26 cellular contexts compared by ENCODE assay signal in the genomic region with DNA sequence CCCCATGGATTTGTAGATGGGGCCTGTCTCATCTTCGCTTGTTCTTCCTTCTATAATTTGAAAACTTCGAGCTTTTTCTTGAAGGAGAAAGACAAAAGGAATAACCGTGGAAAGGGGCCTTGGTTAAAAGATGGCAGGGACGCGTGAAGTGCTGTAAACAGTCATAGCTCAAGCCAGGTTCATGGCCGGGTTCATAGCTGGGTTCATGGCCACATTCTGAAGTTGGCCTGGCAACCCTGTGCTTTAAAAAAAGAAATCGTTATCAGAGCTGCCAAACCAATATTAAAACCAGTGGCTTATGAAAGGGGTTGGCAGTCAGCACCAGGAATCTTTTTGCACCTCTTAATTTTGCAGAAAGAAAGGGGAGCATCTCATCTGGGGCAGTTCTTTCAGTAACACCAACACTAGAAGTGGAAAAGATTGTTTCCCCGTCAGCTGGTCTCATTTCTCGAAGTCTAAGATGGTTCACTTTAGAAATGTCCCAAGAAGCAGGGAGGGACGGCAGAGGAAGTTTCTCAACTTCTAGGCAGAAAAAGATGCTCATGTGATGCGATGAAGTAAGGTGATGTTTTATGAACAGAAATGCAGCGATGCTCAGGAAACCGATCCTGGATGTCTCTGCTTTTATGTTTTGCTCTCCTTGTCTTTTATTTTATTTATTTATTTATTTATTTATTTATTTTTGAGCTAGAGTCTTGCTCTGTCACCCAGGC.
"Had no signal": no experiment of that assay in that cellular context is flagged by ENCODE, and none has a peak within 500 bp of the region (broad histone marks: within the 10 kb centered on the region; RNA-seq: fewer than 3 reads in every experiment).

No MANE protein-coding gene starts in this region.

- H2AFZ ChIP-seq: neural progenitor cell, parathyroid adenoma had no signal

- H3K4me1 Mint-ChIP-seq: endodermal cell; naive thymus-derived CD4-positive, alpha-beta T cell; neural progenitor cell; stimulated activated memory B cell treated with anti-CD40 and anti-IgM and Interleukin-4, amounts not matched to agents 10 μg/mL and 1 μg/mL and 100 μg/mL, for 72 hours had no signal

- H3K4me3 Mint-ChIP-seq: dendritic cell treated with granulocyte-macrophage colony-stimulating factor and Interleukin-4, amounts not matched to agents 40 ng/mL and 50 ng/mL, for 4 days; endodermal cell; naive thymus-derived CD4-positive, alpha-beta T cell; nephron; neural progenitor cell; stimulated activated memory B cell treated with anti-CD40 and anti-IgM and Interleukin-4, amounts not matched to agents 10 μg/mL and 1 μg/mL and 100 μg/mL, for 72 hours had no signal

- H3K27me3 Mint-ChIP-seq: naive thymus-derived CD4-positive, alpha-beta T cell; stimulated activated memory B cell treated with anti-CD40 and anti-IgM and Interleukin-4, amounts not matched to agents 10 μg/mL and 1 μg/mL and 100 μg/mL, for 72 hours had no signal

- H3K4me1 ChIP-seq: colonic mucosa, neural progenitor cell, parathyroid adenoma, sigmoid colon, testis, tibial artery, upper lobe of left lung had no signal

- H3K27ac Mint-ChIP-seq: dendritic cell treated with granulocyte-macrophage colony-stimulating factor and Interleukin-4, amounts not matched to agents 40 ng/mL and 50 ng/mL, for 4 days; endodermal cell; naive thymus-derived CD4-positive, alpha-beta T cell; nephron; neural progenitor cell; progenitor cell of endocrine pancreas; stimulated activated memory B cell treated with anti-CD40 and anti-IgM and Interleukin-4, amounts not matched to agents 10 μg/mL and 1 μg/mL and 100 μg/mL, for 72 hours had no signal

- H3K27ac ChIP-seq: colonic mucosa, epithelial cell of prostate, neural progenitor cell, parathyroid adenoma, sigmoid colon, testis, tibial artery, upper lobe of left lung had no signal

- H3K4me3 ChIP-seq: colonic mucosa, neural progenitor cell, sigmoid colon, testis, tibial artery, upper lobe of left lung had no signal

- H3K79me2 ChIP-seq: parathyroid adenoma had no signal

- H3K9me3 ChIP-seq: colonic mucosa, sigmoid colon, testis, tibial artery, upper lobe of left lung had no signal

- H3K36me3 ChIP-seq: colonic mucosa, neural progenitor cell, sigmoid colon, tibial artery, upper lobe of left lung had no signal

- H3K4me2 ChIP-seq: neural progenitor cell had no signal

- H3K36me3 Mint-ChIP-seq: naive thymus-derived CD4-positive, alpha-beta T cell; neural progenitor cell; stimulated activated memory B cell treated with anti-CD40 and anti-IgM and Interleukin-4, amounts not matched to agents 10 μg/mL and 1 μg/mL and 100 μg/mL, for 72 hours had no signal

- DNase-seq: colonic mucosa; effector CD8-positive, alpha-beta T cell; endodermal cell; foreskin melanocyte; hypothalamus; mesenchymal stem cell; midbrain; naive thymus-derived CD4-positive, alpha-beta T cell; sigmoid colon; stimulated activated CD4-positive, alpha-beta T cell treated with anti-CD3 and anti-CD28 coated beads, Interleukin-2, amount 100 ng/mL, for 24 hours; stimulated activated CD4-positive, alpha-beta T cell treated with anti-CD3 and anti-CD28 coated beads, Interleukin-4, amount 100 ng/mL, for 24 hours; stimulated activated naive CD8-positive, alpha-beta T cell treated with anti-CD3 and anti-CD28 coated beads, Interleukin-15, Interleukin-2, amounts not matched to agents 100 U/mL and 50 U/mL, for 24 hours; substantia nigra; testis; tibial artery had no signal

- H3K27me3 ChIP-seq: colonic mucosa, neural progenitor cell, sigmoid colon, testis, tibial artery, upper lobe of left lung had no signal

- FAIRE-seq: keratinocyte, urothelium cell line had no signal

- ATAC-seq: esophagus mucosa; naive thymus-derived CD4-positive, alpha-beta T cell; stimulated activated memory B cell treated with anti-CD40 and anti-IgM and Interleukin-4, amounts not matched to agents 10 μg/mL and 1 μg/mL and 100 μg/mL, for 72 hours; stimulated activated naive CD8-positive, alpha-beta T cell treated with anti-CD3 and anti-CD28 coated beads, Interleukin-15, Interleukin-2, amounts not matched to agents 100 U/mL and 50 U/mL, for 24 hours had no signal

- H3K9ac ChIP-seq: neural progenitor cell, parathyroid adenoma had no signal
